In genomic region chr17:9576521-9577401, GRCh38 we compare ENCODE assay signal across 9 cellular contexts. TPM values are rescaled to one million over a fixed set of nuclear protein-coding genes. Genes with fewer than 3 reads are reported as not detected.
DNase-seq lines count a peak whose midpoint lies in the region; ATAC-seq, FAIRE-seq and TF ChIP-seq lines count a peak whose summit lies in the region.
"Had no signal": no experiment of that assay in that cellular context is flagged by ENCODE, and none has a peak within 500 bp of the region (broad histone marks: within the 10 kb centered on the region; RNA-seq: fewer than 3 reads in every experiment).

TSS of gene CFAP52 (plus strand) at chr17:9576642. CDS start at chr17:9576696, 54 bp downstream.

- H3K27me3 ChIP-seq in lower lobe of right lung (ENCODE audit: low read depth): no peaks in the 10 kb centered on the region

- ATAC-seq in activated CD8-positive, alpha-beta T cell treated with anti-CD3 and anti-CD28 coated beads for 36 hours: peak; percentile 68
- ATAC-seq in lower lobe of right lung (peak; percentile 87 to 95), GM18517 (IDR thresholded peaks at IDR 0.05; ENCODE audit: unreplicated experiment) (no peak)

- no peaks in the 10 kb centered on the region for H3K36me3 Mint-ChIP-seq in activated CD8-positive, alpha-beta T cell treated with anti-CD3 and anti-CD28 coated beads for 36 hours (ENCODE audit: low read depth)

- peak within 1 kb of the TSS; percentile 81 for H3K4me3 ChIP-seq in lower lobe of right lung

- H3K4me3 Mint-ChIP-seq in activated CD8-positive, alpha-beta T cell treated with anti-CD3 and anti-CD28 coated beads for 36 hours: peak within 1 kb of the TSS; percentile 83

- TF ChIP-seq CTCF in D721Med (IDR thresholded peaks at IDR 0.05; ENCODE audit: insufficient read depth, missing control alignments): peak; percentile 46
- peak; percentile 82 for TF ChIP-seq CTCF in activated CD8-positive, alpha-beta T cell treated with anti-CD3 and anti-CD28 coated beads for 36 hours (IDR thresholded peaks at IDR 0.05)
- peak; percentile 62 for TF ChIP-seq CTCF in lower lobe of right lung (IDR thresholded peaks at IDR 0.05)

- H3K27ac ChIP-seq in lower lobe of right lung: peak within 1 kb of the TSS; percentile 64

- no peak for DNase-seq in D721Med (ENCODE audit: insufficient read length, low spot score)
- DNase-seq in HEK293T (ENCODE audit: extremely low spot score): peak; percentile 82
- peak; percentile 42 for DNase-seq in NCI-H526 treated with DMSO at 0.1 percent for 48 hours (lab: John Stamatoyannopoulos, UW)
- peak; percentile 84 for DNase-seq in activated CD8-positive, alpha-beta T cell treated with anti-CD3 and anti-CD28 coated beads for 36 hours
- DNase-seq in ecto neural progenitor cell (ENCODE audit: low spot score): peak; percentile 93
- peak; percentile 80 for DNase-seq in lower lobe of right lung
- peak; percentile 65 to 67 for DNase-seq in stimulated activated CD4-positive, alpha-beta T cell treated with anti-CD3 and anti-CD28 coated beads, Interleukin-4, amount 100 ng/mL, for 48 hours (ENCODE audit: low read depth in 2 of 2)

- H3K9me3 ChIP-seq in lower lobe of right lung: no peaks in the 10 kb centered on the region

- intact Hi-C loops in activated CD8-positive, alpha-beta T cell treated with anti-CD3 and anti-CD28 coated beads for 36 hours (cut with micrococcal nuclease): no loop called here
- intact Hi-C loops in lower lobe of right lung (cut with DNase I): no loop called here

- H3K27ac Mint-ChIP-seq in activated CD8-positive, alpha-beta T cell treated with anti-CD3 and anti-CD28 coated beads for 36 hours: peak within 1 kb of the TSS; percentile 71

- CTCF ChIA-PET in HEK293T (lab: Yijun Ruan, JAX): interaction anchor here (0.6 to 1.6 kb wide), 8 partner anchors 30 to 616 kb away, joined by 3 to 6 read pairs (median 3); no protein-coding TSS in a partner anchor
- CTCF ChIA-PET in activated CD8-positive, alpha-beta T cell treated with anti-CD3 and anti-CD28 coated beads for 36 hours (lab: Charles Lee): interaction anchor here (0.7 to 5.0 kb wide), 21 partner anchors 10 to 192 kb away, joined by 3 to 28 read pairs (median 3); partner anchors contain the start of gene USP43

- POLR2A ChIA-PET in HEK293T (lab: Yijun Ruan, JAX): interaction anchor here (0.7 to 1.9 kb wide), 2 partner anchors 12 to 1849 kb away, joined by 3 to 11 read pairs; no protein-coding TSS in a partner anchor
- POLR2A ChIA-PET in activated CD8-positive, alpha-beta T cell treated with anti-CD3 and anti-CD28 coated beads for 36 hours (lab: Charles Lee): interaction anchor here (0.7 kb wide), 1 partner anchor 90 kb away, joined by 3 read pairs; no protein-coding TSS in a partner anchor

- peaks cover 9% of the 10 kb centered on the region for H3K4me1 Mint-ChIP-seq in activated CD8-positive, alpha-beta T cell treated with anti-CD3 and anti-CD28 coated beads for 36 hours (ENCODE audit: low read depth)

- FAIRE-seq in D721Med (lab: Jason Lieb, UNC): no peak

- H3K36me3 ChIP-seq in lower lobe of right lung: no peaks in the 10 kb centered on the region

- H3K27me3 Mint-ChIP-seq in activated CD8-positive, alpha-beta T cell treated with anti-CD3 and anti-CD28 coated beads for 36 hours: no peaks in the 10 kb centered on the region

- H3K9me3 Mint-ChIP-seq in activated CD8-positive, alpha-beta T cell treated with anti-CD3 and anti-CD28 coated beads for 36 hours: no peaks in the 10 kb centered on the region

- peaks cover 38% of the 10 kb centered on the region for H3K4me1 ChIP-seq in lower lobe of right lung

TF ChIP-seq in HEK293T, 16 proteins besides CTCF, POLR2A, EP300 and RAD21:
- TF ChIP-seq HDGF (IDR thresholded peaks at IDR 0.05; ENCODE audit: borderline replicate concordance): no peak

RNA-seq across cellular contexts. Expression of gene CFAP52, which starts in this region (rescaled TPM):
- not detected for total RNA-seq in activated CD8-positive, alpha-beta T cell treated with anti-CD3 and anti-CD28 coated beads for 36 hours
- 11.0 TPM for total RNA-seq in lower lobe of right lung
- total RNA-seq: subcutaneous adipose tissue had no signal

Comparison
In these comparisons a context has a peak if more than half of its experiments do, and no peak if none do; other contexts are left out.
1. RNA of gene CFAP52 (total RNA-seq): 11.0 TPM in lower lobe of right lung (single experiment); not detected in activated CD8-positive, alpha-beta T cell treated with anti-CD3 and anti-CD28 coated beads for 36 hours; every median in the first group is over 10 times any median in the second.
2. Peak in DNase-seq and ATAC-seq in activated CD8-positive, alpha-beta T cell treated with anti-CD3 and anti-CD28 coated beads for 36 hours; RNA of the gene not detected or under 1 TPM.
3. Peak in every context shown above with its lines, with median percentiles within 50 percentile points of each other: CTCF ChIP-seq.